8 cellular contexts compared by ENCODE assay signal in genomic region chr6:53410508-53411258, GRCh38.
DNase-seq lines count a peak whose midpoint lies in the region; ATAC-seq and TF ChIP-seq lines count a peak whose summit lies in the region.

No MANE protein-coding gene starts in this region.

- peak; percentile 32 for TF ChIP-seq CTCF in WTC11 (IDR thresholded peaks at IDR 0.05)

- H3K27me3 Mint-ChIP-seq in WTC11 (ENCODE audit: low read depth): no peaks in the 10 kb centered on the region

- no peaks in the 10 kb centered on the region for H3K9me3 Mint-ChIP-seq in WTC11

- H3K27ac ChIP-seq in subcutaneous abdominal adipose tissue (ENCODE audit: low read depth, low read length): peak overlapping the region; percentile 79

- ATAC-seq in GM21515 (IDR thresholded peaks at IDR 0.05; ENCODE audit: unreplicated experiment): peak; percentile 95
- ATAC-seq in WTC11: peak; percentile 96

- peaks cover 13% of the 10 kb centered on the region for H3K4me1 Mint-ChIP-seq in WTC11

- H3K36me3 Mint-ChIP-seq in WTC11: no peaks in the 10 kb centered on the region

- peaks cover 3 to 30% (median 21%) of the 10 kb centered on the region in 5 donors for H3K4me1 ChIP-seq in subcutaneous abdominal adipose tissue (ENCODE audit: control insufficient read depth in 5 of 5, insufficient read depth in 5 of 5, low read length in 5 of 5)

- H3K27me3 ChIP-seq in subcutaneous abdominal adipose tissue (ENCODE audit: control insufficient read depth in 5 of 5, insufficient read depth in 4 of 5, low read length in 5 of 5): no peaks in the 10 kb centered on the region

- no peak overlapping the region for H3K4me3 ChIP-seq in subcutaneous abdominal adipose tissue (ENCODE audit: low read depth in 1 of 5, low read length in 5 of 5)

- DNase-seq in GM04503 (ENCODE audit: low read depth): peak; percentile 2
- DNase-seq in HuH-7 (ENCODE audit: low spot score): peak; percentile 46
- DNase-seq in WTC11 (ENCODE audit: low spot score): peak; percentile 25
- DNase-seq in dedifferentiated amniotic fluid mesenchymal stem cell (ENCODE audit: extremely low spot score): peak; percentile 14
- peak; percentile 24 for DNase-seq in mucosa of gallbladder (ENCODE audit: low spot score)
- DNase-seq in KG1 (lab: John Stamatoyannopoulos, UW): no peak

- CTCF ChIA-PET in WTC11 (lab: Charles Lee): interaction anchor here (0.8 to 1.4 kb wide), 4 partner anchors 12 to 239 kb away, joined by 3 to 4 read pairs (median 4); no protein-coding TSS in a partner anchor

- H3K27ac Mint-ChIP-seq in WTC11: no peak overlapping the region

- H3K36me3 ChIP-seq in subcutaneous abdominal adipose tissue (ENCODE audit: control insufficient read depth in 5 of 5, insufficient read depth in 5 of 5, low read length in 5 of 5): no peaks in the 10 kb centered on the region

- no peaks in the 10 kb centered on the region for H3K9me3 ChIP-seq in subcutaneous abdominal adipose tissue (ENCODE audit: control insufficient read depth in 5 of 5, low read length in 5 of 5)

- H3K4me3 Mint-ChIP-seq in WTC11: no peak overlapping the region

- no peak overlapping the region for H3K9ac ChIP-seq in subcutaneous abdominal adipose tissue (ENCODE audit: low read length in 5 of 5)

- POLR2A ChIA-PET in WTC11 (lab: Charles Lee): interaction anchor here (0.6 to 1.1 kb wide), 2 partner anchors 14 to 164 kb away, joined by 3 read pairs; no protein-coding TSS in a partner anchor

TF ChIP-seq in WTC11, 78 proteins besides CTCF, POLR2A, EP300 and RAD21:
- TF ChIP-seq, protein P1, sequence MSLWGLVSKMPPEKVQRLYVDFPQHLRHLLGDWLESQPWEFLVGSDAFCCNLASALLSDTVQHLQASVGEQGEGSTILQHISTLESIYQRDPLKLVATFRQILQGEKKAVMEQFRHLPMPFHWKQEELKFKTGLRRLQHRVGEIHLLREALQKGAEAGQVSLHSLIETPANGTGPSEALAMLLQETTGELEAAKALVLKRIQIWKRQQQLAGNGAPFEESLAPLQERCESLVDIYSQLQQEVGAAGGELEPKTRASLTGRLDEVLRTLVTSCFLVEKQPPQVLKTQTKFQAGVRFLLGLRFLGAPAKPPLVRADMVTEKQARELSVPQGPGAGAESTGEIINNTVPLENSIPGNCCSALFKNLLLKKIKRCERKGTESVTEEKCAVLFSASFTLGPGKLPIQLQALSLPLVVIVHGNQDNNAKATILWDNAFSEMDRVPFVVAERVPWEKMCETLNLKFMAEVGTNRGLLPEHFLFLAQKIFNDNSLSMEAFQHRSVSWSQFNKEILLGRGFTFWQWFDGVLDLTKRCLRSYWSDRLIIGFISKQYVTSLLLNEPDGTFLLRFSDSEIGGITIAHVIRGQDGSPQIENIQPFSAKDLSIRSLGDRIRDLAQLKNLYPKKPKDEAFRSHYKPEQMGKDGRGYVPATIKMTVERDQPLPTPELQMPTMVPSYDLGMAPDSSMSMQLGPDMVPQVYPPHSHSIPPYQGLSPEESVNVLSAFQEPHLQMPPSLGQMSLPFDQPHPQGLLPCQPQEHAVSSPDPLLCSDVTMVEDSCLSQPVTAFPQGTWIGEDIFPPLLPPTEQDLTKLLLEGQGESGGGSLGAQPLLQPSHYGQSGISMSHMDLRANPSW (CRISPR knock-in tag; conservative IDR thresholded peaks at IDR 0.05; ENCODE audit: low read depth): no peak
- TF ChIP-seq GRHL2 (CRISPR knock-in tag; IDR thresholded peaks at IDR 0.05; ENCODE audit: insufficient replicate concordance, severe bottlenecking) (no peak), GABPB1 (CRISPR knock-in tag; IDR thresholded peaks at IDR 0.05) (peak; percentile 20; the same call in 1 of the 2 replicates), KAT7 (CRISPR knock-in tag; IDR thresholded peaks at IDR 0.05; ENCODE audit: borderline replicate concordance) (no peak), SMAD3 (CRISPR knock-in tag; IDR thresholded peaks at IDR 0.05; ENCODE audit: borderline replicate concordance) (no peak), ZNF281 (CRISPR knock-in tag; IDR thresholded peaks at IDR 0.05) (no peak), ZNF317 (CRISPR knock-in tag; IDR thresholded peaks at IDR 0.05; ENCODE audit: borderline replicate concordance, low read depth) (peak; percentile 99), NR1H2 (CRISPR knock-in tag; IDR thresholded peaks at IDR 0.05) (no peak), FOXK1 (CRISPR knock-in tag; IDR thresholded peaks at IDR 0.05) (peak; percentile 50; the same call in 1 of the 2 replicates), RELA (CRISPR knock-in tag; IDR thresholded peaks at IDR 0.05; ENCODE audit: borderline replicate concordance) (no peak), MAX (CRISPR knock-in tag; IDR thresholded peaks at IDR 0.05) (peak; percentile 46; the same call in 1 of the 2 replicates)
- TF ChIP-seq, protein P2, sequence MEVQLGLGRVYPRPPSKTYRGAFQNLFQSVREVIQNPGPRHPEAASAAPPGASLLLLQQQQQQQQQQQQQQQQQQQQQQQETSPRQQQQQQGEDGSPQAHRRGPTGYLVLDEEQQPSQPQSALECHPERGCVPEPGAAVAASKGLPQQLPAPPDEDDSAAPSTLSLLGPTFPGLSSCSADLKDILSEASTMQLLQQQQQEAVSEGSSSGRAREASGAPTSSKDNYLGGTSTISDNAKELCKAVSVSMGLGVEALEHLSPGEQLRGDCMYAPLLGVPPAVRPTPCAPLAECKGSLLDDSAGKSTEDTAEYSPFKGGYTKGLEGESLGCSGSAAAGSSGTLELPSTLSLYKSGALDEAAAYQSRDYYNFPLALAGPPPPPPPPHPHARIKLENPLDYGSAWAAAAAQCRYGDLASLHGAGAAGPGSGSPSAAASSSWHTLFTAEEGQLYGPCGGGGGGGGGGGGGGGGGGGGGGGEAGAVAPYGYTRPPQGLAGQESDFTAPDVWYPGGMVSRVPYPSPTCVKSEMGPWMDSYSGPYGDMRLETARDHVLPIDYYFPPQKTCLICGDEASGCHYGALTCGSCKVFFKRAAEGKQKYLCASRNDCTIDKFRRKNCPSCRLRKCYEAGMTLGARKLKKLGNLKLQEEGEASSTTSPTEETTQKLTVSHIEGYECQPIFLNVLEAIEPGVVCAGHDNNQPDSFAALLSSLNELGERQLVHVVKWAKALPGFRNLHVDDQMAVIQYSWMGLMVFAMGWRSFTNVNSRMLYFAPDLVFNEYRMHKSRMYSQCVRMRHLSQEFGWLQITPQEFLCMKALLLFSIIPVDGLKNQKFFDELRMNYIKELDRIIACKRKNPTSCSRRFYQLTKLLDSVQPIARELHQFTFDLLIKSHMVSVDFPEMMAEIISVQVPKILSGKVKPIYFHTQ (CRISPR knock-in tag; IDR thresholded peaks at IDR 0.05): no peak
- TF ChIP-seq, protein P3, sequence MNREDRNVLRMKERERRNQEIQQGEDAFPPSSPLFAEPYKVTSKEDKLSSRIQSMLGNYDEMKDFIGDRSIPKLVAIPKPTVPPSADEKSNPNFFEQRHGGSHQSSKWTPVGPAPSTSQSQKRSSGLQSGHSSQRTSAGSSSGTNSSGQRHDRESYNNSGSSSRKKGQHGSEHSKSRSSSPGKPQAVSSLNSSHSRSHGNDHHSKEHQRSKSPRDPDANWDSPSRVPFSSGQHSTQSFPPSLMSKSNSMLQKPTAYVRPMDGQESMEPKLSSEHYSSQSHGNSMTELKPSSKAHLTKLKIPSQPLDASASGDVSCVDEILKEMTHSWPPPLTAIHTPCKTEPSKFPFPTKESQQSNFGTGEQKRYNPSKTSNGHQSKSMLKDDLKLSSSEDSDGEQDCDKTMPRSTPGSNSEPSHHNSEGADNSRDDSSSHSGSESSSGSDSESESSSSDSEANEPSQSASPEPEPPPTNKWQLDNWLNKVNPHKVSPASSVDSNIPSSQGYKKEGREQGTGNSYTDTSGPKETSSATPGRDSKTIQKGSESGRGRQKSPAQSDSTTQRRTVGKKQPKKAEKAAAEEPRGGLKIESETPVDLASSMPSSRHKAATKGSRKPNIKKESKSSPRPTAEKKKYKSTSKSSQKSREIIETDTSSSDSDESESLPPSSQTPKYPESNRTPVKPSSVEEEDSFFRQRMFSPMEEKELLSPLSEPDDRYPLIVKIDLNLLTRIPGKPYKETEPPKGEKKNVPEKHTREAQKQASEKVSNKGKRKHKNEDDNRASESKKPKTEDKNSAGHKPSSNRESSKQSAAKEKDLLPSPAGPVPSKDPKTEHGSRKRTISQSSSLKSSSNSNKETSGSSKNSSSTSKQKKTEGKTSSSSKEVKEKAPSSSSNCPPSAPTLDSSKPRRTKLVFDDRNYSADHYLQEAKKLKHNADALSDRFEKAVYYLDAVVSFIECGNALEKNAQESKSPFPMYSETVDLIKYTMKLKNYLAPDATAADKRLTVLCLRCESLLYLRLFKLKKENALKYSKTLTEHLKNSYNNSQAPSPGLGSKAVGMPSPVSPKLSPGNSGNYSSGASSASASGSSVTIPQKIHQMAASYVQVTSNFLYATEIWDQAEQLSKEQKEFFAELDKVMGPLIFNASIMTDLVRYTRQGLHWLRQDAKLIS (CRISPR knock-in tag; IDR thresholded peaks at IDR 0.05; ENCODE audit: borderline replicate concordance): no peak
